In genomic region chr4:182207806-182208483, GRCh38 we compare ENCODE assay signal across 14 cellular contexts. TPM values are rescaled to one million over a fixed set of nuclear protein-coding genes. Genes with fewer than 3 reads are reported as not detected.
DNase-seq lines count a peak whose midpoint lies in the region; ATAC-seq lines count a peak whose summit lies in the region.
"Had no signal": no experiment of that assay in that cellular context is flagged by ENCODE, and none has a peak within 500 bp of the region (broad histone marks: within the 10 kb centered on the region; RNA-seq: fewer than 3 reads in every experiment).

No MANE protein-coding gene starts in this region.

- H3K4me3 ChIP-seq in subcutaneous abdominal adipose tissue (ENCODE audit: low read depth in 1 of 5, low read length in 5 of 5): no peak overlapping the region
- H3K4me3 ChIP-seq: tibial artery had no signal

- H3K4me3 Mint-ChIP-seq in activated CD4-positive, alpha-beta memory T cell treated with anti-CD3 and anti-CD28 coated beads, Interleukin-2, amount 10 ng/mL, durations not matched to agents 7 days and 5 days: no peak overlapping the region
- H3K4me3 Mint-ChIP-seq in activated CD4-positive, alpha-beta memory T cell treated with anti-CD3 and anti-CD28 coated beads for 36 hours: no peak overlapping the region
- H3K4me3 Mint-ChIP-seq in activated T-helper 2 cell treated with anti-CD3 and anti-CD28 coated beads, Interferon-gamma antibody, Interleukin-2, Interleukin-4, amounts not matched to agents 10 μg/mL and 5 μg/mL and 100 μg/mL, durations not matched to agents 14 hours and 24 hours and 36 hours (ENCODE audit: low read depth): no peak overlapping the region

- H3K27ac Mint-ChIP-seq in activated CD4-positive, alpha-beta memory T cell treated with anti-CD3 and anti-CD28 coated beads, Interleukin-2, amount 10 ng/mL, durations not matched to agents 7 days and 5 days: peak overlapping the region; percentile 9
- H3K27ac Mint-ChIP-seq in activated CD4-positive, alpha-beta memory T cell treated with anti-CD3 and anti-CD28 coated beads for 36 hours: no peak overlapping the region
- H3K27ac Mint-ChIP-seq in activated T-helper 2 cell treated with anti-CD3 and anti-CD28 coated beads, Interferon-gamma antibody, Interleukin-2, Interleukin-4, amounts not matched to agents 10 μg/mL and 5 μg/mL and 100 μg/mL, durations not matched to agents 14 hours and 24 hours and 36 hours: peak overlapping the region; percentile 66

- no peak for ATAC-seq in HG03280 (IDR thresholded peaks at IDR 0.05; ENCODE audit: unreplicated experiment)

- POLR2A ChIA-PET in activated CD4-positive, alpha-beta memory T cell treated with anti-CD3 and anti-CD28 coated beads, Interleukin-2, amount 10 ng/mL, durations not matched to agents 7 days and 5 days (lab: Charles Lee): no interaction called here
- POLR2A ChIA-PET in activated CD4-positive, alpha-beta memory T cell treated with anti-CD3 and anti-CD28 coated beads for 36 hours (lab: Charles Lee): no interaction called here

- peak overlapping the region in 3 of 5 donors; percentile 57 to 78 (median 62) for H3K9ac ChIP-seq in subcutaneous abdominal adipose tissue (ENCODE audit: low read length in 5 of 5)

- no peaks in the 10 kb centered on the region for H3K36me3 ChIP-seq in subcutaneous abdominal adipose tissue (ENCODE audit: control insufficient read depth in 5 of 5, insufficient read depth in 5 of 5, low read length in 5 of 5)
- H3K36me3 ChIP-seq: tibial artery had no signal

- CTCF ChIA-PET in activated CD4-positive, alpha-beta memory T cell treated with anti-CD3 and anti-CD28 coated beads, Interleukin-2, amount 10 ng/mL, durations not matched to agents 7 days and 5 days (lab: Charles Lee): no interaction called here
- CTCF ChIA-PET in activated CD4-positive, alpha-beta memory T cell treated with anti-CD3 and anti-CD28 coated beads for 36 hours (lab: Charles Lee): no interaction called here

- intact Hi-C loops in activated CD4-positive, alpha-beta memory T cell treated with anti-CD3 and anti-CD28 coated beads for 36 hours (cut with micrococcal nuclease): no loop called here
- intact Hi-C loops in activated T-helper 2 cell treated with anti-CD3 and anti-CD28 coated beads, Interferon-gamma antibody, Interleukin-2, Interleukin-4, amounts not matched to agents 10 μg/mL and 5 μg/mL and 100 μg/mL, durations not matched to agents 14 hours and 24 hours and 36 hours (cut with micrococcal nuclease): no loop called here

- H3K9me3 ChIP-seq in subcutaneous abdominal adipose tissue (ENCODE audit: control insufficient read depth in 5 of 5, low read length in 5 of 5): no peaks in the 10 kb centered on the region
- H3K9me3 ChIP-seq: tibial artery had no signal

- H3K27ac ChIP-seq in subcutaneous abdominal adipose tissue (ENCODE audit: low read depth, low read length): peak overlapping the region; percentile 99
- H3K27ac ChIP-seq: tibial artery had no signal

- H3K27me3 ChIP-seq in subcutaneous abdominal adipose tissue (ENCODE audit: control insufficient read depth in 5 of 5, insufficient read depth in 4 of 5, low read length in 5 of 5): no peaks in the 10 kb centered on the region
- H3K27me3 ChIP-seq: tibial artery had no signal

- DNase-seq in activated CD4-positive, alpha-beta memory T cell treated with anti-CD3 and anti-CD28 coated beads, Interleukin-2, amount 10 ng/mL, durations not matched to agents 7 days and 5 days: no peak
- DNase-seq in activated CD4-positive, alpha-beta memory T cell treated with anti-CD3 and anti-CD28 coated beads for 36 hours: no peak
- DNase-seq in activated T-helper 2 cell treated with anti-CD3 and anti-CD28 coated beads, Interferon-gamma antibody, Interleukin-2, Interleukin-4, amounts not matched to agents 10 μg/mL and 5 μg/mL and 100 μg/mL, durations not matched to agents 14 hours and 24 hours and 36 hours (ENCODE audit: low spot score): no peak
- DNase-seq in iris pigment epithelial cell (ENCODE audit: low read depth) (peak; percentile 96), HuH-7.5 (ENCODE audit: low spot score) (no peak), NCI-H69 (lab: John Stamatoyannopoulos, UW) (no peak)
- DNase-seq: 8988T; activated gamma-delta T cell treated with Interleukin-2 at 50 U/mL for 16 hours; H7; NCI-H510A; stimulated activated CD4-positive, alpha-beta T cell treated with anti-CD3 and anti-CD28 coated beads, Interleukin-4, amount 100 ng/mL, for 24 hours; tibial artery had no signal

- H3K4me1 Mint-ChIP-seq in activated CD4-positive, alpha-beta memory T cell treated with anti-CD3 and anti-CD28 coated beads, Interleukin-2, amount 10 ng/mL, durations not matched to agents 7 days and 5 days: no peaks in the 10 kb centered on the region
- no peaks in the 10 kb centered on the region for H3K4me1 Mint-ChIP-seq in activated CD4-positive, alpha-beta memory T cell treated with anti-CD3 and anti-CD28 coated beads for 36 hours (ENCODE audit: low read depth)
- no peaks in the 10 kb centered on the region for H3K4me1 Mint-ChIP-seq in activated T-helper 2 cell treated with anti-CD3 and anti-CD28 coated beads, Interferon-gamma antibody, Interleukin-2, Interleukin-4, amounts not matched to agents 10 μg/mL and 5 μg/mL and 100 μg/mL, durations not matched to agents 14 hours and 24 hours and 36 hours (ENCODE audit: low read depth)

- peaks cover 3% of the 10 kb centered on the region for H3K9me3 Mint-ChIP-seq in activated CD4-positive, alpha-beta memory T cell treated with anti-CD3 and anti-CD28 coated beads, Interleukin-2, amount 10 ng/mL, durations not matched to agents 7 days and 5 days
- no peaks in the 10 kb centered on the region for H3K9me3 Mint-ChIP-seq in activated CD4-positive, alpha-beta memory T cell treated with anti-CD3 and anti-CD28 coated beads for 36 hours
- no peaks in the 10 kb centered on the region for H3K9me3 Mint-ChIP-seq in activated T-helper 2 cell treated with anti-CD3 and anti-CD28 coated beads, Interferon-gamma antibody, Interleukin-2, Interleukin-4, amounts not matched to agents 10 μg/mL and 5 μg/mL and 100 μg/mL, durations not matched to agents 14 hours and 24 hours and 36 hours

- peaks cover 0 to 27% (median 15%) of the 10 kb centered on the region in 5 donors for H3K4me1 ChIP-seq in subcutaneous abdominal adipose tissue (ENCODE audit: control insufficient read depth in 5 of 5, insufficient read depth in 5 of 5, low read length in 5 of 5)

- no peaks in the 10 kb centered on the region for H3K27me3 Mint-ChIP-seq in activated CD4-positive, alpha-beta memory T cell treated with anti-CD3 and anti-CD28 coated beads, Interleukin-2, amount 10 ng/mL, durations not matched to agents 7 days and 5 days
- no peaks in the 10 kb centered on the region for H3K27me3 Mint-ChIP-seq in activated CD4-positive, alpha-beta memory T cell treated with anti-CD3 and anti-CD28 coated beads for 36 hours
- H3K27me3 Mint-ChIP-seq in activated T-helper 2 cell treated with anti-CD3 and anti-CD28 coated beads, Interferon-gamma antibody, Interleukin-2, Interleukin-4, amounts not matched to agents 10 μg/mL and 5 μg/mL and 100 μg/mL, durations not matched to agents 14 hours and 24 hours and 36 hours (ENCODE audit: low read depth): no peaks in the 10 kb centered on the region

- no peaks in the 10 kb centered on the region for H3K36me3 Mint-ChIP-seq in activated CD4-positive, alpha-beta memory T cell treated with anti-CD3 and anti-CD28 coated beads, Interleukin-2, amount 10 ng/mL, durations not matched to agents 7 days and 5 days (ENCODE audit: low read depth)
- no peaks in the 10 kb centered on the region for H3K36me3 Mint-ChIP-seq in activated CD4-positive, alpha-beta memory T cell treated with anti-CD3 and anti-CD28 coated beads for 36 hours
- no peaks in the 10 kb centered on the region for H3K36me3 Mint-ChIP-seq in activated T-helper 2 cell treated with anti-CD3 and anti-CD28 coated beads, Interferon-gamma antibody, Interleukin-2, Interleukin-4, amounts not matched to agents 10 μg/mL and 5 μg/mL and 100 μg/mL, durations not matched to agents 14 hours and 24 hours and 36 hours (ENCODE audit: low read depth)

RNA-seq across cellular contexts. Expression of gene TENM3, which starts 35.3 kb away (rescaled TPM):
- not detected for total RNA-seq in activated CD4-positive, alpha-beta memory T cell treated with anti-CD3 and anti-CD28 coated beads, Interleukin-2, amount 10 ng/mL, durations not matched to agents 7 days and 5 days
- not detected for total RNA-seq in activated CD4-positive, alpha-beta memory T cell treated with anti-CD3 and anti-CD28 coated beads for 36 hours
- 0.05 and 0.09 TPM in 2 replicates for total RNA-seq in activated T-helper 2 cell treated with anti-CD3 and anti-CD28 coated beads, Interferon-gamma antibody, Interleukin-2, Interleukin-4, amounts not matched to agents 10 μg/mL and 5 μg/mL and 100 μg/mL, durations not matched to agents 14 hours and 24 hours and 36 hours
